ENCODE assay signal across 18 cellular contexts in the genomic region with DNA sequence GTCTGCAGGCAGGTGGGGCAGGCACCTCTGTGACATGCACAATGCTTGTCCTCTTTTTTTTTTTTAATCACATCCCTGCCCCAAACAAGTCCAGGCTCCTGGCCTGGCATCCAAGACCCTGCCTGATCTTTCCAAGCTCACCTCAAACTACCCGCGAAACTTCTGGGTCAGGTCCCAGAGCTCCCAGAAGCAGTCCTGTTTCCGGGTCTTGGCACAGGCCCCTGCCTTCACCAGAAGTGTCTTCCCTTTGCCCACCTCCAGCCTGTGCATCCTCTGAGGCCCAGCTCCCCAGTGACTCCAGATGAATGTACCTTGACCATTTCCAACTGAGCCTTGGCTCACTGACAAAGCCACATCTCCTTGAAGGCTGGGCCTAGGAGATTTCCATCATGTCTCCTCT. TPM values are rescaled to one million over a fixed set of nuclear protein-coding genes. Genes with fewer than 3 reads are reported as not detected.
DNase-seq lines count a peak whose midpoint lies in the region; ATAC-seq, FAIRE-seq and TF ChIP-seq lines count a peak whose summit lies in the region.
"Had no signal": no experiment of that assay in that cellular context is flagged by ENCODE, and none has a peak within 500 bp of the region (broad histone marks: within the 10 kb centered on the region; RNA-seq: fewer than 3 reads in every experiment).

No MANE protein-coding gene starts in this region.

- H3K9ac ChIP-seq in kidney (ENCODE audit: low read length in 2 of 2), result no peak overlapping the region
- H3K9ac ChIP-seq: BLaER1 treated with 17β-estradiol and CSF1 and Interleukin-3, amounts not matched to agents 10 nM and 100 nM had no signal

- ATAC-seq in activated CD4-positive, alpha-beta T cell treated with anti-CD3 and anti-CD28 coated beads for 36 hours, result no peak
- ATAC-seq in upper lobe of right lung (no peak), HG02938 (IDR thresholded peaks at IDR 0.05; ENCODE audit: unreplicated experiment) (no peak)
- ATAC-seq: GM23338 had no signal

- H3K4me3 ChIP-seq in kidney (ENCODE audit: low read length in 2 of 2), result no peak overlapping the region
- no peak overlapping the region for H3K4me3 ChIP-seq in upper lobe of right lung
- H3K4me3 ChIP-seq in SJCRH30, result no peak overlapping the region
- H3K4me3 ChIP-seq: BLaER1 treated with 17β-estradiol and CSF1 and Interleukin-3, amounts not matched to agents 10 nM and 100 nM; GM23338 had no signal

- H3K27ac Mint-ChIP-seq in activated CD4-positive, alpha-beta T cell treated with anti-CD3 and anti-CD28 coated beads, Interleukin-2, amount 10 ng/mL, durations not matched to agents 24 days and 14 days, result peak overlapping the region; percentile 8
- no peak overlapping the region for H3K27ac Mint-ChIP-seq in activated CD4-positive, alpha-beta T cell treated with anti-CD3 and anti-CD28 coated beads for 36 hours
- H3K27ac Mint-ChIP-seq: GM23338, IgD-negative memory B cell had no signal

- H3K36me3 ChIP-seq in kidney (ENCODE audit: control insufficient read depth in 1 of 2, insufficient read depth in 2 of 2, low read length in 2 of 2) (no peaks in the 10 kb centered on the region), upper lobe of right lung (no peaks in the 10 kb centered on the region), SJCRH30 (no peaks in the 10 kb centered on the region)
- H3K36me3 ChIP-seq: BLaER1 treated with 17β-estradiol and CSF1 and Interleukin-3, amounts not matched to agents 10 nM and 100 nM had no signal

- H3K27me3 ChIP-seq in upper lobe of right lung (no peaks in the 10 kb centered on the region), SJCRH30 (peaks cover 3% of the 10 kb centered on the region; the same call in 1 of the 2 replicates)
- H3K27me3 ChIP-seq: BLaER1 treated with 17β-estradiol and CSF1 and Interleukin-3, amounts not matched to agents 10 nM and 100 nM had no signal

- H3K4me1 ChIP-seq in kidney (ENCODE audit: control insufficient read depth in 1 of 2, insufficient read depth in 1 of 2, low read depth in 1 of 2, low read length in 2 of 2) (no peaks in the 10 kb centered on the region), upper lobe of right lung (peaks cover 5% of the 10 kb centered on the region), SJCRH30 (peaks cover 4% of the 10 kb centered on the region; the same call in 1 of the 2 replicates)

- POLR2A ChIA-PET in activated CD4-positive, alpha-beta T cell treated with anti-CD3 and anti-CD28 coated beads for 36 hours (lab: Charles Lee), result no interaction called here

- DNase-seq in activated CD4-positive, alpha-beta T cell treated with anti-CD3 and anti-CD28 coated beads, Interleukin-2, amount 10 ng/mL, durations not matched to agents 24 days and 14 days, result no peak
- DNase-seq in activated CD4-positive, alpha-beta T cell treated with anti-CD3 and anti-CD28 coated beads for 36 hours, result no peak
- DNase-seq in kidney (peak; percentile 43), upper lobe of right lung (peak; percentile 48), SJCRH30 (no peak), D341Med (ENCODE audit: low spot score) (no peak)
- DNase-seq: ACHN; CD4-positive, alpha-beta memory T cell; GF-D8; H9 had no signal

- H3K9me3 ChIP-seq in kidney (ENCODE audit: control insufficient read depth in 1 of 2, low read length in 2 of 2), result no peaks in the 10 kb centered on the region
- no peaks in the 10 kb centered on the region for H3K9me3 ChIP-seq in upper lobe of right lung
- no peaks in the 10 kb centered on the region for H3K9me3 ChIP-seq in SJCRH30 (replicated peaks)
- H3K9me3 ChIP-seq: BLaER1 treated with 17β-estradiol and CSF1 and Interleukin-3, amounts not matched to agents 10 nM and 100 nM had no signal

- CTCF ChIA-PET in activated CD4-positive, alpha-beta T cell treated with anti-CD3 and anti-CD28 coated beads for 36 hours (lab: Charles Lee), result interaction anchor here (0.6 to 2.0 kb wide), 6 partner anchors 8 to 151 kb away, joined by 3 to 8 read pairs (median 4); no protein-coding TSS in a partner anchor

- H3K4me1 Mint-ChIP-seq in activated CD4-positive, alpha-beta T cell treated with anti-CD3 and anti-CD28 coated beads, Interleukin-2, amount 10 ng/mL, durations not matched to agents 24 days and 14 days, result peaks cover 6% of the 10 kb centered on the region
- peaks cover 5% of the 10 kb centered on the region for H3K4me1 Mint-ChIP-seq in activated CD4-positive, alpha-beta T cell treated with anti-CD3 and anti-CD28 coated beads for 36 hours
- H3K4me1 Mint-ChIP-seq: GM23338 had no signal

- intact Hi-C loops in activated CD4-positive, alpha-beta T cell treated with anti-CD3 and anti-CD28 coated beads, Interleukin-2, amount 10 ng/mL, durations not matched to agents 24 days and 14 days (cut with micrococcal nuclease), result no loop called here
- intact Hi-C loops in activated CD4-positive, alpha-beta T cell treated with anti-CD3 and anti-CD28 coated beads for 36 hours (cut with DNase I, micrococcal nuclease), result no loop called here
- intact Hi-C loops in kidney (cut with DNase I), result no loop called here
- intact Hi-C loops in upper lobe of right lung (cut with DNase I), result no loop called here

- peaks cover 4% of the 10 kb centered on the region for H3K27me3 Mint-ChIP-seq in activated CD4-positive, alpha-beta T cell treated with anti-CD3 and anti-CD28 coated beads, Interleukin-2, amount 10 ng/mL, durations not matched to agents 24 days and 14 days
- no peaks in the 10 kb centered on the region for H3K27me3 Mint-ChIP-seq in activated CD4-positive, alpha-beta T cell treated with anti-CD3 and anti-CD28 coated beads for 36 hours

- no peaks in the 10 kb centered on the region for H3K9me3 Mint-ChIP-seq in activated CD4-positive, alpha-beta T cell treated with anti-CD3 and anti-CD28 coated beads, Interleukin-2, amount 10 ng/mL, durations not matched to agents 24 days and 14 days
- H3K9me3 Mint-ChIP-seq in activated CD4-positive, alpha-beta T cell treated with anti-CD3 and anti-CD28 coated beads for 36 hours (ENCODE audit: low read depth), result no peaks in the 10 kb centered on the region
- H3K9me3 Mint-ChIP-seq: CD4-positive, alpha-beta memory T cell; GM23338; H9; IgD-negative memory B cell had no signal

- no peaks in the 10 kb centered on the region for H3K36me3 Mint-ChIP-seq in activated CD4-positive, alpha-beta T cell treated with anti-CD3 and anti-CD28 coated beads, Interleukin-2, amount 10 ng/mL, durations not matched to agents 24 days and 14 days (ENCODE audit: low read depth)
- no peaks in the 10 kb centered on the region for H3K36me3 Mint-ChIP-seq in activated CD4-positive, alpha-beta T cell treated with anti-CD3 and anti-CD28 coated beads for 36 hours (ENCODE audit: low read depth)
- H3K36me3 Mint-ChIP-seq: CD4-positive, alpha-beta memory T cell; IgD-negative memory B cell had no signal

- H3K27ac ChIP-seq in VCaP (peak overlapping the region; percentile 66), kidney (ENCODE audit: low read depth in 2 of 2, low read length in 2 of 2) (no peak overlapping the region), upper lobe of right lung (no peak overlapping the region), SJCRH30 (no peak overlapping the region)
- H3K27ac ChIP-seq: BLaER1 treated with 17β-estradiol and CSF1 and Interleukin-3, amounts not matched to agents 10 nM and 100 nM had no signal

- no peak overlapping the region for H3K4me3 Mint-ChIP-seq in activated CD4-positive, alpha-beta T cell treated with anti-CD3 and anti-CD28 coated beads, Interleukin-2, amount 10 ng/mL, durations not matched to agents 24 days and 14 days
- no peak overlapping the region for H3K4me3 Mint-ChIP-seq in activated CD4-positive, alpha-beta T cell treated with anti-CD3 and anti-CD28 coated beads for 36 hours
- H3K4me3 Mint-ChIP-seq: CD4-positive, alpha-beta memory T cell; GM23338; H9; IgD-negative memory B cell had no signal

- FAIRE-seq in kidney (lab: Jason Lieb, UNC), result no peak
- FAIRE-seq: D721Med had no signal

- TF ChIP-seq CTCF in VCaP (conservative IDR thresholded peaks at IDR 0.05), result no peak
- no peak for TF ChIP-seq CTCF in kidney (IDR thresholded peaks at IDR 0.05; ENCODE audit: borderline replicate concordance, extremely low read depth, insufficient read depth)
- no peak for TF ChIP-seq CTCF in upper lobe of right lung (IDR thresholded peaks at IDR 0.05)

RNA-seq across cellular contexts. Expression of a gene that starts 23.0 kb away (rescaled TPM):
- not detected in 2 replicates for total RNA-seq in activated CD4-positive, alpha-beta T cell treated with anti-CD3 and anti-CD28 coated beads, Interleukin-2, amount 10 ng/mL, durations not matched to agents 24 days and 14 days
- not detected for total RNA-seq in activated CD4-positive, alpha-beta T cell treated with anti-CD3 and anti-CD28 coated beads for 36 hours
- not detected for total RNA-seq in kidney
- not detected for polyA plus RNA-seq in kidney (ENCODE audit: insufficient read depth, low read depth, low replicate concordance)
- total RNA-seq in upper lobe of right lung, result 1.5 TPM
- not detected in 2 replicates for total RNA-seq in SJCRH30 (2014; rRNA removed; shearing (Covaris generic))
- total RNA-seq: A172; CD4-positive, alpha-beta memory T cell; GM23338; H9; HT1080 had no signal
- polyA plus RNA-seq: CD4-positive, alpha-beta memory T cell; GM23338; IgD-negative memory B cell had no signal

RNA-seq across cellular contexts. Expression of a gene that starts 25.5 kb away (rescaled TPM):
- 28.4 and 28.9 TPM in 2 replicates for total RNA-seq in activated CD4-positive, alpha-beta T cell treated with anti-CD3 and anti-CD28 coated beads, Interleukin-2, amount 10 ng/mL, durations not matched to agents 24 days and 14 days
- 10 to 100 TPM; 34.7 to 35.7 TPM for total RNA-seq in activated CD4-positive, alpha-beta T cell treated with anti-CD3 and anti-CD28 coated beads for 36 hours
- total RNA-seq in kidney (38.5 TPM), upper lobe of right lung (39.5 TPM)
- 15.7 TPM for polyA plus RNA-seq in kidney (ENCODE audit: insufficient read depth, low read depth, low replicate concordance)
- total RNA-seq in SJCRH30 (2014; rRNA removed; shearing (Covaris generic)), result 20.8 TPM in 2 replicates

Comparison
In these comparisons a context has a peak if more than half of its experiments do, and no peak if none do; other contexts are left out.
1. DNase-seq: peak in kidney (single experiment) and upper lobe of right lung (single experiment); none in activated CD4-positive, alpha-beta T cell treated with anti-CD3 and anti-CD28 coated beads, Interleukin-2, amount 10 ng/mL, durations not matched to agents 24 days and 14 days (single experiment), activated CD4-positive, alpha-beta T cell treated with anti-CD3 and anti-CD28 coated beads for 36 hours (single experiment), SJCRH30 (0 of 2) and D341Med (single experiment).